19 cellular contexts compared by ENCODE assay signal in genomic region chr6:143339223-143339622, GRCh38.
DNase-seq lines count a peak whose midpoint lies in the region; ATAC-seq, FAIRE-seq and TF ChIP-seq lines count a peak whose summit lies in the region.
"Had no signal": no experiment of that assay in that cellular context is flagged by ENCODE, and none has a peak within 500 bp of the region (broad histone marks: within the 10 kb centered on the region; RNA-seq: fewer than 3 reads in every experiment).

No MANE protein-coding gene starts in this region.

- CTCF ChIA-PET in CD8-positive, alpha-beta T cell (lab: Charles Lee), result interaction anchor here (3.1 kb wide), 1 partner anchor 646 kb away, joined by 13 read pairs; no protein-coding TSS in a partner anchor

- H3K9me3 Mint-ChIP-seq in astrocyte (ENCODE audit: unreplicated experiment), result peaks cover 2% of the 10 kb centered on the region
- no peaks in the 10 kb centered on the region for H3K9me3 Mint-ChIP-seq in CD8-positive, alpha-beta T cell
- H3K9me3 Mint-ChIP-seq: HFFc6 had no signal

- no peak for TF ChIP-seq EP300 in suprapubic skin (IDR thresholded peaks at IDR 0.05)

- H3K4me1 ChIP-seq in astrocyte (ENCODE audit: insufficient read depth, low read length) (peaks cover 18% of the 10 kb centered on the region), suprapubic skin (peaks cover 6% of the 10 kb centered on the region), right lobe of liver (no peaks in the 10 kb centered on the region)
- H3K4me1 ChIP-seq in CD8-positive, alpha-beta T cell (ENCODE audit: insufficient read depth, low read length), result no peaks in the 10 kb centered on the region

- FAIRE-seq in astrocyte (lab: Jason Lieb, UNC), result no peak
- FAIRE-seq: H54 had no signal

- H3K27ac Mint-ChIP-seq in astrocyte (ENCODE audit: unreplicated experiment), result no peak overlapping the region
- no peak overlapping the region for H3K27ac Mint-ChIP-seq in CD8-positive, alpha-beta T cell
- H3K27ac Mint-ChIP-seq: HFFc6 had no signal

- intact Hi-C loops in right lobe of liver (cut with DNase I), result no loop called here
- intact Hi-C loops in CD8-positive, alpha-beta T cell (cut with DNase I, micrococcal nuclease), result loop anchor here (5.0 kb wide), 2 partner anchors 647 to 867 kb away; no protein-coding TSS in a partner anchor

- in situ Hi-C loops in brain microvascular endothelial cell (cut with HindIII; ENCODE audit: low pct_ligation_motif_present, low sequenced_read_pairs), result no loop called here

- no peak overlapping the region for H3K4me2 ChIP-seq in astrocyte (ENCODE audit: low read length)

- no peak overlapping the region for H3K4me3 Mint-ChIP-seq in astrocyte (ENCODE audit: unreplicated experiment)
- H3K4me3 Mint-ChIP-seq in CD8-positive, alpha-beta T cell, result no peak overlapping the region
- H3K4me3 Mint-ChIP-seq: HFFc6 had no signal

- POLR2A ChIA-PET in CD8-positive, alpha-beta T cell (lab: Charles Lee), result no interaction called here

- H3K9me3 ChIP-seq in astrocyte (ENCODE audit: insufficient read depth, low read depth, low read length) (no peaks in the 10 kb centered on the region), suprapubic skin (no peaks in the 10 kb centered on the region), right lobe of liver (no peaks in the 10 kb centered on the region)
- H3K9me3 ChIP-seq in CD8-positive, alpha-beta T cell (ENCODE audit: low read length), result no peaks in the 10 kb centered on the region
- H3K9me3 ChIP-seq: SJCRH30 had no signal

- no peak overlapping the region for H3K4me3 ChIP-seq in astrocyte (ENCODE audit: insufficient read depth, low read depth, low read length)
- H3K4me3 ChIP-seq in suprapubic skin, result no peak overlapping the region
- H3K4me3 ChIP-seq in brain microvascular endothelial cell (ENCODE audit: low read depth, low read length), result no peak overlapping the region
- no peak overlapping the region for H3K4me3 ChIP-seq in right lobe of liver
- no peak overlapping the region for H3K4me3 ChIP-seq in CD8-positive, alpha-beta T cell (ENCODE audit: low read depth, low read length)
- H3K4me3 ChIP-seq: SJCRH30 had no signal

- H3K79me2 ChIP-seq in astrocyte (ENCODE audit: insufficient read depth, low read length), result no peaks in the 10 kb centered on the region

- H3K36me3 ChIP-seq in astrocyte (ENCODE audit: insufficient read depth, low read length) (peaks cover 3% of the 10 kb centered on the region), suprapubic skin (no peaks in the 10 kb centered on the region), brain microvascular endothelial cell (replicated peaks) (no peaks in the 10 kb centered on the region), right lobe of liver (peaks cover 0 to 6% (median 0%) of the 10 kb centered on the region in 4 donors)
- no peaks in the 10 kb centered on the region for H3K36me3 ChIP-seq in CD8-positive, alpha-beta T cell (ENCODE audit: insufficient read depth, low read length)
- H3K36me3 ChIP-seq: SJCRH30 had no signal

- TF ChIP-seq POLR2A in suprapubic skin (IDR thresholded peaks at IDR 0.05), result no peak
- TF ChIP-seq POLR2A in right lobe of liver (IDR thresholded peaks at IDR 0.05), result no peak

- H3K4me1 Mint-ChIP-seq in astrocyte (ENCODE audit: low read depth, unreplicated experiment), result peaks cover 12% of the 10 kb centered on the region
- H3K4me1 Mint-ChIP-seq in CD8-positive, alpha-beta T cell (ENCODE audit: low read depth), result no peaks in the 10 kb centered on the region

- H3K27ac ChIP-seq in astrocyte (ENCODE audit: low read depth, low read length), result no peak overlapping the region
- peak overlapping the region; percentile 65 for H3K27ac ChIP-seq in suprapubic skin
- no peak overlapping the region for H3K27ac ChIP-seq in brain microvascular endothelial cell
- H3K27ac ChIP-seq in right lobe of liver, result no peak overlapping the region
- no peak overlapping the region for H3K27ac ChIP-seq in CD8-positive, alpha-beta T cell (ENCODE audit: low read depth, low read length)
- H3K27ac ChIP-seq: SJCRH30 had no signal

- DNase-seq in M059J (ENCODE audit: low read depth), result peak; percentile 27
- DNase-seq in astrocyte (ENCODE audit: low read depth), result no peak
- no peak for DNase-seq in suprapubic skin (ENCODE audit: low spot score in 2 of 2)
- no peak for DNase-seq in brain microvascular endothelial cell
- no peak for DNase-seq in right lobe of liver
- no peak for DNase-seq in CD8-positive, alpha-beta T cell
- DNase-seq: ACHN, C1 segment of cervical spinal cord, DMS79, HFFc6, KBM-7, MV-4-11, NCI-H1417, NCI-H187, NCI-H2227 treated with DMSO at 0.1 percent for 48 hours, NCI-H510A treated with DMSO at 0.1 percent for 48 hours, SJCRH30 had no signal

- no peak for TF ChIP-seq CTCF in astrocyte (IDR thresholded peaks at IDR 0.05; ENCODE audit: insufficient read depth, low read depth, low read length)
- TF ChIP-seq CTCF in suprapubic skin (IDR thresholded peaks at IDR 0.05), result no peak
- no peak for TF ChIP-seq CTCF in brain microvascular endothelial cell (IDR thresholded peaks at IDR 0.05; ENCODE audit: low read depth, low read length, missing control alignments)
- TF ChIP-seq CTCF in right lobe of liver (IDR thresholded peaks at IDR 0.05), result no peak
- no peak for TF ChIP-seq CTCF in CD8-positive, alpha-beta T cell (IDR thresholded peaks at IDR 0.05)

- no peak overlapping the region for H2AFZ ChIP-seq in astrocyte (ENCODE audit: low read depth, low read length)

- no peaks in the 10 kb centered on the region for H3K27me3 Mint-ChIP-seq in astrocyte (ENCODE audit: low read depth, unreplicated experiment)
- no peaks in the 10 kb centered on the region for H3K27me3 Mint-ChIP-seq in CD8-positive, alpha-beta T cell (ENCODE audit: low read depth)

- peak overlapping the region; percentile 8 for H3K9ac ChIP-seq in astrocyte (ENCODE audit: low read length)

- ATAC-seq in esophagus mucosa (peak; percentile 95), right lobe of liver (no peak)
- no peak for ATAC-seq in CD8-positive, alpha-beta T cell

- H3K27me3 ChIP-seq in astrocyte (ENCODE audit: insufficient read depth, low read length) (no peaks in the 10 kb centered on the region), suprapubic skin (no peaks in the 10 kb centered on the region), brain microvascular endothelial cell (replicated peaks) (no peaks in the 10 kb centered on the region), right lobe of liver (no peaks in the 10 kb centered on the region)
- H3K27me3 ChIP-seq in CD8-positive, alpha-beta T cell (ENCODE audit: insufficient read depth, low read length), result no peaks in the 10 kb centered on the region
- H3K27me3 ChIP-seq: SJCRH30 had no signal

- H3K36me3 Mint-ChIP-seq in astrocyte (ENCODE audit: low read depth, unreplicated experiment), result no peaks in the 10 kb centered on the region
- H3K36me3 Mint-ChIP-seq in CD8-positive, alpha-beta T cell, result peaks cover 2% of the 10 kb centered on the region

- no peaks in the 10 kb centered on the region for H4K20me1 ChIP-seq in astrocyte (ENCODE audit: insufficient read depth, low read length)

Comparison
In these comparisons a context has a peak if more than half of its experiments do, and no peak if none do; other contexts are left out.
1. intact Hi-C loops: an anchor here in CD8-positive, alpha-beta T cell (5.0 kb wide); none called in right lobe of liver.